ENCODE assay signal across 29 cellular contexts in the genomic region with DNA sequence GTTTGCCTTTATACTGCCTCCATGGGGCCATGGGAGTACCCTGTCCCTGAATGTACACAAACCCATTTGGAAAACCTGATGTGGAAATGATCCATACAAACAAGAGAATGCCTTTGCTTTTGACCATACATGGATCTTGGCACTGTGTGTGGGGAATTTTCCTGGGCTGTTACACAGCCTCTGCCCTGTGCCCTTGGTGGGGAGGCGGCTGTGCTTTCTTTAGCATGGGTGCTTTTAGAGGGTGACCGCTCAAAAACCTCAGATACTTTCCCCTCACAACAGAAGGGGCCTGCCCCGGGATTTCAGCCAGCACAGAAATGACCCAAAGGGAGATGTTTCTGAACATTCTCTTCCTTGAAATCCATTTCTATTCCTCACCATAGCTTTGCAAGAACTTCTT.
DNase-seq lines count a peak whose midpoint lies in the region; TF ChIP-seq lines count a peak whose summit lies in the region.
"Had no signal": no experiment of that assay in that cellular context is flagged by ENCODE, and none has a peak within 500 bp of the region (broad histone marks: within the 10 kb centered on the region; RNA-seq: fewer than 3 reads in every experiment).

No MANE protein-coding gene starts in this region.

- peaks cover 0 to 2% (median 2%) of the 10 kb centered on the region in 3 donors for H3K27me3 Mint-ChIP-seq in CD14-positive monocyte (ENCODE audit: low read depth in 3 of 3)
- H3K27me3 Mint-ChIP-seq: B cell; dendritic cell treated with granulocyte-macrophage colony-stimulating factor and Interleukin-4, amounts not matched to agents 40 ng/mL and 50 ng/mL, for 4 days had no signal

- no peaks in the 10 kb centered on the region for H3K79me2 ChIP-seq in smooth muscle cell (ENCODE audit: low read depth)

- no peak overlapping the region for H3K4me2 ChIP-seq in smooth muscle cell

- no peaks in the 10 kb centered on the region for H4K20me1 ChIP-seq in smooth muscle cell (ENCODE audit: low read depth)

- peaks cover 7% of the 10 kb centered on the region for H3K4me1 ChIP-seq in left ventricle myocardium inferior
- no peaks in the 10 kb centered on the region for H3K4me1 ChIP-seq in smooth muscle cell (ENCODE audit: low read depth)
- H3K4me1 ChIP-seq: spleen had no signal

- H3K27me3 ChIP-seq in AG04450 (ENCODE audit: control insufficient read depth, insufficient read depth, low read length) (no peaks in the 10 kb centered on the region), left ventricle myocardium inferior (ENCODE audit: low read depth) (peaks cover 5% of the 10 kb centered on the region), smooth muscle cell (ENCODE audit: low read depth) (no peaks in the 10 kb centered on the region)
- H3K27me3 ChIP-seq: spleen had no signal

- H3K9ac ChIP-seq in smooth muscle cell (ENCODE audit: low read depth): no peak overlapping the region

- no peaks in the 10 kb centered on the region for H3K36me3 Mint-ChIP-seq in CD14-positive monocyte
- H3K36me3 Mint-ChIP-seq: activated naive CD4-positive, alpha-beta T cell treated with anti-CD3 and anti-CD28 coated beads, Interleukin-2, amount 50 U/mL, for 24 hours; CD8-positive, alpha-beta memory T cell; naive thymus-derived CD4-positive, alpha-beta T cell had no signal

- no peaks in the 10 kb centered on the region for H3K4me1 Mint-ChIP-seq in CD14-positive monocyte
- H3K4me1 Mint-ChIP-seq: activated naive CD4-positive, alpha-beta T cell treated with anti-CD3 and anti-CD28 coated beads, Interleukin-2, amount 50 U/mL, for 24 hours; CD8-positive, alpha-beta memory T cell; naive thymus-derived CD4-positive, alpha-beta T cell had no signal

- POLR2A ChIA-PET in AG04450 (lab: Yijun Ruan, JAX): interaction anchor here (0.7 to 1.5 kb wide), 2 partner anchors 11 to 195 kb away, joined by 4 to 6 read pairs; partner anchors contain the start of gene LMO4

- peak overlapping the region; percentile 5 for H2AFZ ChIP-seq in smooth muscle cell (ENCODE audit: low read depth)

- H3K4me3 ChIP-seq in AG04450 (ENCODE audit: low read depth, low read length): no peak overlapping the region
- H3K4me3 ChIP-seq in left ventricle myocardium inferior: no peak overlapping the region
- H3K4me3 ChIP-seq in smooth muscle cell: no peak overlapping the region
- H3K4me3 ChIP-seq: spleen had no signal

- intact Hi-C loops in left ventricle myocardium inferior (cut with micrococcal nuclease) (no loop called here), CD14-positive monocyte (cut with micrococcal nuclease) (no loop called here)

- no peaks in the 10 kb centered on the region for H3K9me3 ChIP-seq in AG04450 (ENCODE audit: control insufficient read depth, insufficient read depth, low read length)
- peaks cover 4% of the 10 kb centered on the region for H3K9me3 ChIP-seq in left ventricle myocardium inferior (replicated peaks)
- no peaks in the 10 kb centered on the region for H3K9me3 ChIP-seq in smooth muscle cell (replicated peaks; ENCODE audit: low read depth)
- H3K9me3 ChIP-seq: spleen had no signal

- no peaks in the 10 kb centered on the region for H3K36me3 ChIP-seq in left ventricle myocardium inferior
- no peaks in the 10 kb centered on the region for H3K36me3 ChIP-seq in smooth muscle cell (ENCODE audit: low read depth)
- H3K36me3 ChIP-seq: spleen, WERI-Rb-1 had no signal

- H3F3A ChIP-seq in smooth muscle cell (ENCODE audit: low read depth): no peaks in the 10 kb centered on the region

- DNase-seq in AG04450 (ENCODE audit: low read depth, low spot score): no peak
- peak; percentile 29 for DNase-seq in astrocyte of the hippocampus (ENCODE audit: low read depth, low spot score)
- no peak for DNase-seq in left ventricle myocardium inferior
- no peak for DNase-seq in smooth muscle cell (lab: John Stamatoyannopoulos, UW; ENCODE audit: unreplicated experiment)
- no peak for DNase-seq in SKM-1 treated with dmso at 0.1 percent for 144 hours (lab: John Stamatoyannopoulos, UW; ENCODE audit: unreplicated experiment)
- DNase-seq in HK-2 (ENCODE audit: unreplicated experiment): no peak
- DNase-seq in NCI-H1092 (lab: John Stamatoyannopoulos, UW): no peak
- DNase-seq in CD14-positive monocyte (ENCODE audit: low spot score): no peak
- DNase-seq: activated CD4-positive, alpha-beta T cell treated with anti-CD3 and anti-CD28 coated beads, Interleukin-2, amount 50 U/mL, for 4 hours; amygdala; caudate nucleus; CD8-positive, alpha-beta memory T cell; DMS 273 treated with DMSO at 0.1 percent for 48 hours; EL; naive thymus-derived CD4-positive, alpha-beta T cell; NCI-H1105 treated with DMSO at 0.1 percent for 48 hours; NCI-H2029; NCI-H526; NK-92 treated with Interleukin-12 subunit alpha and Interleukin-12 subunit beta, amount 100 ng/mL, for 24 hours; SHP77 treated with DMSO at 0.1 percent for 48 hours; spleen; stimulated activated CD4-positive, alpha-beta T cell treated with anti-CD3 and anti-CD28 coated beads, Interleukin-2, amount 100 ng/mL, for 48 hours; substantia nigra; T1000; WERI-Rb-1 had no signal

- no peak overlapping the region for H3K4me3 Mint-ChIP-seq in CD14-positive monocyte
- H3K4me3 Mint-ChIP-seq: activated naive CD4-positive, alpha-beta T cell treated with anti-CD3 and anti-CD28 coated beads, Interleukin-2, amount 50 U/mL, for 24 hours; activated T-helper 1 cell treated with anti-CD3 and anti-CD28 coated beads, Interleukin-12 subunit alpha, Interleukin-12 subunit beta, Interleukin-2, Interleukin-4 antibody, amounts not matched to agents 30 ng/mL and 10 ng/mL and 1 ng/mL, durations not matched to agents 14 hours and 24 hours and 36 hours; B cell; CD8-positive, alpha-beta memory T cell; dendritic cell treated with granulocyte-macrophage colony-stimulating factor and Interleukin-4, amounts not matched to agents 40 ng/mL and 50 ng/mL, for 4 days; naive thymus-derived CD4-positive, alpha-beta T cell had no signal

- 89% methylated on average over 3 of the region's 3 CpGs for WGBS in smooth muscle cell (ENCODE audit: low lambda C conversion rate)

- peak; percentile 23; the same call in 1 of the 2 replicates for TF ChIP-seq CTCF in AG04450 (IDR thresholded peaks at IDR 0.05; ENCODE audit: low read depth, low read length)
- no peak for TF ChIP-seq CTCF in left ventricle myocardium inferior (IDR thresholded peaks at IDR 0.05; ENCODE audit: borderline replicate concordance)
- TF ChIP-seq CTCF in smooth muscle cell (IDR thresholded peaks at IDR 0.05; ENCODE audit: borderline replicate concordance, insufficient read depth, poor library complexity, severe bottlenecking): no peak
- no peak for TF ChIP-seq CTCF in CD14-positive monocyte (IDR thresholded peaks at IDR 0.05)

- H3K27ac Mint-ChIP-seq in CD14-positive monocyte: no peak overlapping the region
- H3K27ac Mint-ChIP-seq: activated naive CD4-positive, alpha-beta T cell treated with anti-CD3 and anti-CD28 coated beads, Interleukin-2, amount 50 U/mL, for 24 hours; activated T-helper 1 cell treated with anti-CD3 and anti-CD28 coated beads, Interleukin-12 subunit alpha, Interleukin-12 subunit beta, Interleukin-2, Interleukin-4 antibody, amounts not matched to agents 30 ng/mL and 10 ng/mL and 1 ng/mL, durations not matched to agents 14 hours and 24 hours and 36 hours; B cell; CD8-positive, alpha-beta memory T cell; dendritic cell treated with granulocyte-macrophage colony-stimulating factor and Interleukin-4, amounts not matched to agents 40 ng/mL and 50 ng/mL, for 4 days; naive thymus-derived CD4-positive, alpha-beta T cell had no signal

- peaks cover 0 to 10% (median 2%) of the 10 kb centered on the region in 7 donors for H3K9me3 Mint-ChIP-seq in CD14-positive monocyte
- H3K9me3 Mint-ChIP-seq: activated T-helper 1 cell treated with anti-CD3 and anti-CD28 coated beads, Interleukin-12 subunit alpha, Interleukin-12 subunit beta, Interleukin-2, Interleukin-4 antibody, amounts not matched to agents 30 ng/mL and 10 ng/mL and 1 ng/mL, durations not matched to agents 14 hours and 24 hours and 36 hours had no signal

- CTCF ChIA-PET in AG04450 (lab: Charles Lee): no interaction called here

- H3K27ac ChIP-seq in AG04450 (ENCODE audit: low read depth, low read length) (peak overlapping the region; percentile 73), left ventricle myocardium inferior (replicated peaks) (peak overlapping the region; percentile 25), smooth muscle cell (ENCODE audit: low read depth) (no peak overlapping the region)
- H3K27ac ChIP-seq: WERI-Rb-1 had no signal
